Comparison of ENCODE assay signal across 8 cellular contexts in the genomic region with DNA sequence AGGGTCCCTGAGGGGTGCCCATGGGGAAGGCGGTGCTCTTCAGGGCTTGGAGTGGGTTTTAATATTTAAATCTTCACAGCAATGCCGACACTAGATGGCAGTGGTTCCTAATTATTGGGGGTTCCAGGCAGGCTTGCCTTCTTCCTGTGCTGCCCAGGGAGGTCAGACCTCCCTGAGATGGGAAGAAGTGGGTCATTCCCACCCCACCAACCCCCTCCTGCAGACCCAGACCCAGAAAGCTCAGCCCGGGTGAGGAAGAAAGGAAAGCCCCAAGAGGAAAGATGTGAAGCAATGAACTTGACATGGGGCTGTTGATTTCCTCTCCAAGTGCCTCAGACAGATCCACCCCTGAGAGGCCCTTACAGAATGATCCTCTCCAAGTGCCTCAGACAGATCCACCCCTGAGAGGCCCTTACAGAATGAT.
A peak's percentile ranks its signal among the peaks of the same experiment; 100 is the strongest.
DNase-seq lines count a peak whose midpoint lies in the region; ATAC-seq, FAIRE-seq and TF ChIP-seq lines count a peak whose summit lies in the region.

No MANE protein-coding gene starts in this region.

- H3K27ac Mint-ChIP-seq in astrocyte (ENCODE audit: unreplicated experiment), result no peak overlapping the region

- H3K4me2 ChIP-seq in astrocyte (ENCODE audit: low read length), result no peak overlapping the region

- peak; percentile 64 for TF ChIP-seq CTCF in astrocyte (IDR thresholded peaks at IDR 0.05; ENCODE audit: insufficient read depth, low read depth, low read length)

- no peak overlapping the region for H2AFZ ChIP-seq in astrocyte (ENCODE audit: low read depth, low read length)

- intact Hi-C loops in Right ventricle myocardium inferior (cut with DNase I), result loop anchor here (1.0 to 5.0 kb wide), 3 partner anchors 87 to 317 kb away; a partner anchor contains a TSS
- intact Hi-C loops in cardiac septum (cut with DNase I), result loop anchor here (1.0 to 5.0 kb wide), 2 partner anchors 82 to 135 kb away; no protein-coding TSS in a partner anchor

- H4K20me1 ChIP-seq in astrocyte (ENCODE audit: insufficient read depth, low read length), result no peaks in the 10 kb centered on the region

- H3K36me3 Mint-ChIP-seq in astrocyte (ENCODE audit: low read depth, unreplicated experiment), result no peaks in the 10 kb centered on the region

- no peak overlapping the region for H3K4me3 ChIP-seq in astrocyte (ENCODE audit: insufficient read depth, low read depth, low read length)

- no peak overlapping the region for H3K9ac ChIP-seq in astrocyte (ENCODE audit: low read length)

- peak; percentile 75 for FAIRE-seq in astrocyte (lab: Jason Lieb, UNC)

- H3K9me3 Mint-ChIP-seq in astrocyte (ENCODE audit: unreplicated experiment), result no peaks in the 10 kb centered on the region

- peaks cover 24% of the 10 kb centered on the region for H3K27me3 Mint-ChIP-seq in astrocyte (ENCODE audit: low read depth, unreplicated experiment)

- no peaks in the 10 kb centered on the region for H3K4me1 ChIP-seq in astrocyte (ENCODE audit: insufficient read depth, low read length)

- peak; percentile 67 for ATAC-seq in Right ventricle myocardium inferior
- ATAC-seq in HG02678 (IDR thresholded peaks at IDR 0.05; ENCODE audit: unreplicated experiment), result peak; percentile 94

- no peaks in the 10 kb centered on the region for H3K9me3 ChIP-seq in astrocyte (ENCODE audit: insufficient read depth, low read depth, low read length)

- H3K27me3 ChIP-seq in astrocyte (ENCODE audit: insufficient read depth, low read length), result peaks cover 5% of the 10 kb centered on the region

- no peaks in the 10 kb centered on the region for H3K36me3 ChIP-seq in astrocyte (ENCODE audit: insufficient read depth, low read length)

- H3K4me3 Mint-ChIP-seq in astrocyte (ENCODE audit: unreplicated experiment), result no peak overlapping the region

- peaks cover 6% of the 10 kb centered on the region for H3K4me1 Mint-ChIP-seq in astrocyte (ENCODE audit: low read depth, unreplicated experiment)

- DNase-seq in Right ventricle myocardium inferior (ENCODE audit: missing footprints) (no peak), cardiac septum (ENCODE audit: low spot score) (no peak), NCI-H128 (lab: John Stamatoyannopoulos, UW; ENCODE audit: unreplicated experiment) (peak; percentile 46), T-helper 2 cell (peak in 4 of 5 experiments; percentile 32 to 70 (median 40)), astrocyte (ENCODE audit: low read depth) (peak; percentile 35), hypothalamus (lab: John Stamatoyannopoulos, UW) (peak in 39 of 51 donors; percentile 3 to 67 (median 28)), smooth muscle cell of the brain vasculature (ENCODE audit: low read depth, low spot score) (peak; percentile 46)

- H3K79me2 ChIP-seq in astrocyte (ENCODE audit: insufficient read depth, low read length), result no peaks in the 10 kb centered on the region

- no peak overlapping the region for H3K27ac ChIP-seq in astrocyte (ENCODE audit: low read depth, low read length)

Comparison
In these comparisons a context has a peak if more than half of its experiments do, and no peak if none do; other contexts are left out.
1. DNase-seq: peak in NCI-H128 (single experiment), T-helper 2 cell (4 of 5), astrocyte (single experiment), hypothalamus (39 of 51) and smooth muscle cell of the brain vasculature (single experiment); none in Right ventricle myocardium inferior (single experiment) and cardiac septum (single experiment).